Comparison of ENCODE assay signal across 1 cellular context in the genomic region with DNA sequence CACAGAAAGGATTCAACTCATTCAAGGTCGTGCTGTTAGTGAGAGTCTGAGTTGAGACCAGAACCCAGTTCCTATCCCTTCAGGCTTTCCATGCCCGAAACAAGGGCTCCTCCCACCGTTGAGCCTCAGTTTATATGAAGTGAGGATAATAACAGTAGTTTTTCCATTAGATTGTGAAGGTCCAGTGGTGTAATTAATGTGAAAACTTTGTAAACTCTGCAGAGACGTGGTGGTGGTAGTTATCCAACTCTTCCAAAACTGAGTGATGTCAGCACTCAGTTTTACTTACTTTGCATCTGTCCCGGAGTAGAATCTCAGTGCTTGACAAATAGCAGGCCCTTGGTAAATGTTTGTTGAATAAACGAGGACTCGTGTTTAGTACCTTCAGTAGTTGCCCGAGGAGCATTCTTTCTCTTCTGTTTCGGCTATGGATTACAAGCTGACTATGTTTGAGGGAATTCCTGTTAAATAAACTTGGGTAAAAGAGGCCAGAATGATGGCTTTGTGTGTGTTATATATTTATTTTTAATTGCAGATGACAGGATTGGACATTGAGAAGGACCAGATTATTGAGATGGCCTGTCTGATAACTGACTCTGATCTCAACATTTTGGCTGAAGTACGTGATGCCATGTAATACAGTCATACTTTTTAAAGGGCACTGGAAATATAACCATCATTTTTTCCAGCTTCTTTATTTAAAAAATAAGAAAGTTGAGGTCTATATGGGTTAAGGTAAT.
TF ChIP-seq lines count a peak whose summit lies in the region.

No MANE protein-coding gene starts in this region.

TF ChIP-seq in K562, 482 proteins besides CTCF, POLR2A, EP300 and RAD21 (continued from another document):
- TF ChIP-seq, protein P1, sequence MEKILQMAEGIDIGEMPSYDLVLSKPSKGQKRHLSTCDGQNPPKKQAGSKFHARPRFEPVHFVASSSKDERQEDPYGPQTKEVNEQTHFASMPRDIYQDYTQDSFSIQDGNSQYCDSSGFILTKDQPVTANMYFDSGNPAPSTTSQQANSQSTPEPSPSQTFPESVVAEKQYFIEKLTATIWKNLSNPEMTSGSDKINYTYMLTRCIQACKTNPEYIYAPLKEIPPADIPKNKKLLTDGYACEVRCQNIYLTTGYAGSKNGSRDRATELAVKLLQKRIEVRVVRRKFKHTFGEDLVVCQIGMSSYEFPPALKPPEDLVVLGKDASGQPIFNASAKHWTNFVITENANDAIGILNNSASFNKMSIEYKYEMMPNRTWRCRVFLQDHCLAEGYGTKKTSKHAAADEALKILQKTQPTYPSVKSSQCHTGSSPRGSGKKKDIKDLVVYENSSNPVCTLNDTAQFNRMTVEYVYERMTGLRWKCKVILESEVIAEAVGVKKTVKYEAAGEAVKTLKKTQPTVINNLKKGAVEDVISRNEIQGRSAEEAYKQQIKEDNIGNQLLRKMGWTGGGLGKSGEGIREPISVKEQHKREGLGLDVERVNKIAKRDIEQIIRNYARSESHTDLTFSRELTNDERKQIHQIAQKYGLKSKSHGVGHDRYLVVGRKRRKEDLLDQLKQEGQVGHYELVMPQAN (IDR thresholded peaks at IDR 0.05; ENCODE audit: borderline replicate concordance): no peak
- TF ChIP-seq NCOR1 (IDR thresholded peaks at IDR 0.05) (0 out of 2 replicates have a peak, but pooled peaks have one; percentile 17), ZKSCAN8 (CRISPR knock-in tag; IDR thresholded peaks at IDR 0.05) (no peak), ZNF431 (CRISPR knock-in tag; IDR thresholded peaks at IDR 0.05) (no peak), NFXL1 (CRISPR knock-in tag; IDR thresholded peaks at IDR 0.05) (no peak), NR3C1 (CRISPR knock-in tag; IDR thresholded peaks at IDR 0.05) (no peak)
